3 cellular contexts compared by ENCODE assay signal in genomic region chr4:87917911-87918310, GRCh38. TPM values are rescaled to one million over a fixed set of nuclear protein-coding genes. Genes with fewer than 3 reads are reported as not detected.
"Had no signal": no experiment of that assay in that cellular context is flagged by ENCODE, and none has a peak within 500 bp of the region (broad histone marks: within the 10 kb centered on the region; RNA-seq: fewer than 3 reads in every experiment).

No MANE protein-coding gene starts in this region.

RNA-seq across cellular contexts. Expression of gene SPP1, which starts 57.6 kb away (rescaled TPM):
- total RNA-seq: lung microvascular endothelial cell, natural killer cell, pulmonary artery endothelial cell had no signal
